ENCODE assay signal across 1 cellular context in genomic region chr6:27214126-27214601, GRCh38.
TF ChIP-seq lines count a peak whose summit lies in the region.

No MANE protein-coding gene starts in this region.

TF ChIP-seq in GM23338, 12 proteins besides CTCF, POLR2A, EP300 and RAD21 (continued from another document):
- no peak for TF ChIP-seq ZNF462 (CRISPR knock-in tag; IDR thresholded peaks at IDR 0.05)
- no peak for TF ChIP-seq POLR2AphosphoS5 (IDR thresholded peaks at IDR 0.05; ENCODE audit: low read depth)
- no peak for TF ChIP-seq EZH2phosphoT487 (IDR thresholded peaks at IDR 0.05; ENCODE audit: unreplicated experiment)
- TF ChIP-seq ZNF331 (CRISPR knock-in tag; IDR thresholded peaks at IDR 0.05; ENCODE audit: low read depth), result no peak
- no peak for TF ChIP-seq EZH2 (IDR thresholded peaks at IDR 0.05; ENCODE audit: low read depth, unreplicated experiment)
- TF ChIP-seq ZNF114 (CRISPR knock-in tag; IDR thresholded peaks at IDR 0.05), result no peak
- no peak for TF ChIP-seq STAT1 (IDR thresholded peaks at IDR 0.05; ENCODE audit: unreplicated experiment)
- no peak for TF ChIP-seq JUNB (IDR thresholded peaks at IDR 0.05; ENCODE audit: unreplicated experiment)
- no peak for TF ChIP-seq ETS1 (IDR thresholded peaks at IDR 0.05)
- no peak for TF ChIP-seq NANOG (IDR thresholded peaks at IDR 0.05; ENCODE audit: borderline replicate concordance)
- TF ChIP-seq CREB1 (CRISPR knock-in tag; IDR thresholded peaks at IDR 0.05; ENCODE audit: low read depth), result no peak
